In genomic region chr14:51922624-51923023, GRCh38 we compare ENCODE assay signal across 14 cellular contexts.
DNase-seq lines count a peak whose midpoint lies in the region; ATAC-seq and TF ChIP-seq lines count a peak whose summit lies in the region.
"Had no signal": no experiment of that assay in that cellular context is flagged by ENCODE, and none has a peak within 500 bp of the region (broad histone marks: within the 10 kb centered on the region; RNA-seq: fewer than 3 reads in every experiment).

No MANE protein-coding gene starts in this region.

- 42% methylated on average over 6 of the region's 6 CpGs for WGBS in esophagus muscularis mucosa

- ATAC-seq in thoracic aorta (ENCODE audit: insufficient number of reproducible peaks, low FRiP score, low read depth) (no peak), GM19463 (IDR thresholded peaks at IDR 0.05; ENCODE audit: unreplicated experiment) (no peak)
- ATAC-seq: pancreas had no signal

- peaks cover 0 to 4% (median 0%) of the 10 kb centered on the region in 4 donors for H3K4me1 ChIP-seq in esophagus muscularis mucosa
- H3K4me1 ChIP-seq in thoracic aorta (ENCODE audit: control insufficient read depth in 1 of 2, low read depth in 2 of 2), result peaks cover 0 to 4% of the 10 kb centered on the region in 2 donors
- H3K4me1 ChIP-seq: pancreas had no signal

- H3K36me3 ChIP-seq in esophagus muscularis mucosa (no peaks in the 10 kb centered on the region), thoracic aorta (no peaks in the 10 kb centered on the region)
- H3K36me3 ChIP-seq: pancreas had no signal

- no peaks in the 10 kb centered on the region for H3K27me3 Mint-ChIP-seq in activated T-cell treated with anti-CD3 and anti-CD28 coated beads, Interleukin-2, amount 50 U/mL, for 24 hours
- H3K27me3 Mint-ChIP-seq in mesothelial cell of epicardium (ENCODE audit: low read depth), result no peaks in the 10 kb centered on the region

- no peak overlapping the region for H3K4me3 Mint-ChIP-seq in activated T-cell treated with anti-CD3 and anti-CD28 coated beads, Interleukin-2, amount 50 U/mL, for 24 hours
- peak overlapping the region; percentile 20 for H3K4me3 Mint-ChIP-seq in mesothelial cell of epicardium
- H3K4me3 Mint-ChIP-seq: activated T-helper 1 cell treated with anti-CD3 and anti-CD28 coated beads, Interleukin-12 subunit alpha, Interleukin-12 subunit beta, Interleukin-2, Interleukin-4 antibody, amounts not matched to agents 30 ng/mL and 10 ng/mL and 1 ng/mL, durations not matched to agents 14 hours and 24 hours and 36 hours had no signal

- no peak for TF ChIP-seq CTCF in esophagus muscularis mucosa (IDR thresholded peaks at IDR 0.05)
- TF ChIP-seq CTCF in mesothelial cell of epicardium (IDR thresholded peaks at IDR 0.05; ENCODE audit: unreplicated experiment), result no peak
- no peak for TF ChIP-seq CTCF in thoracic aorta (IDR thresholded peaks at IDR 0.05)

- peak overlapping the region; percentile 42 for H3K27ac Mint-ChIP-seq in activated T-cell treated with anti-CD3 and anti-CD28 coated beads, Interleukin-2, amount 50 U/mL, for 24 hours
- H3K27ac Mint-ChIP-seq in mesothelial cell of epicardium, result peak overlapping the region; percentile 92
- H3K27ac Mint-ChIP-seq: activated T-helper 1 cell treated with anti-CD3 and anti-CD28 coated beads, Interleukin-12 subunit alpha, Interleukin-12 subunit beta, Interleukin-2, Interleukin-4 antibody, amounts not matched to agents 30 ng/mL and 10 ng/mL and 1 ng/mL, durations not matched to agents 14 hours and 24 hours and 36 hours had no signal

- H3K27ac ChIP-seq in esophagus muscularis mucosa (replicated peaks in 1 of 4) (peak overlapping the region in 3 of 4 donors; percentile 5 to 51 (median 47)), thoracic aorta (no peak overlapping the region)
- H3K27ac ChIP-seq: KMS-11, pancreas had no signal

- TF ChIP-seq POLR2A in esophagus muscularis mucosa (IDR thresholded peaks at IDR 0.05; ENCODE audit: low read depth), result no peak

- H3K9me3 Mint-ChIP-seq in activated T-cell treated with anti-CD3 and anti-CD28 coated beads, Interleukin-2, amount 50 U/mL, for 24 hours, result no peaks in the 10 kb centered on the region
- H3K9me3 Mint-ChIP-seq in mesothelial cell of epicardium, result no peaks in the 10 kb centered on the region
- H3K9me3 Mint-ChIP-seq: activated T-helper 1 cell treated with anti-CD3 and anti-CD28 coated beads, Interleukin-12 subunit alpha, Interleukin-12 subunit beta, Interleukin-2, Interleukin-4 antibody, amounts not matched to agents 30 ng/mL and 10 ng/mL and 1 ng/mL, durations not matched to agents 14 hours and 24 hours and 36 hours had no signal

- no peak overlapping the region for H3K4me3 ChIP-seq in esophagus muscularis mucosa
- H3K4me3 ChIP-seq in thoracic aorta, result peak overlapping the region; percentile 1
- H3K4me3 ChIP-seq: pancreas had no signal

- intact Hi-C loops in esophagus muscularis mucosa (cut with DNase I), result no loop called here

- TF ChIP-seq EP300 in esophagus muscularis mucosa (IDR thresholded peaks at IDR 0.05), result no peak

- H3K27me3 ChIP-seq in esophagus muscularis mucosa (no peaks in the 10 kb centered on the region), thoracic aorta (replicated peaks; ENCODE audit: insufficient read depth) (no peaks in the 10 kb centered on the region)
- H3K27me3 ChIP-seq: pancreas had no signal

- H3K9me3 ChIP-seq in esophagus muscularis mucosa, result no peaks in the 10 kb centered on the region
- H3K9me3 ChIP-seq in thoracic aorta, result no peaks in the 10 kb centered on the region
- H3K9me3 ChIP-seq: pancreas had no signal

- H3K36me3 Mint-ChIP-seq in activated T-cell treated with anti-CD3 and anti-CD28 coated beads, Interleukin-2, amount 50 U/mL, for 24 hours (ENCODE audit: low read depth), result peaks cover 61% of the 10 kb centered on the region
- H3K36me3 Mint-ChIP-seq in mesothelial cell of epicardium, result no peaks in the 10 kb centered on the region

- DNase-seq in activated T-cell treated with anti-CD3 and anti-CD28 coated beads, Interleukin-2, amount 50 U/mL, for 24 hours, result no peak
- DNase-seq in activated T-cell treated with anti-CD3 and anti-CD28 coated beads, Interleukin-2, amount 50 U/mL, for 48 hours, result no peak
- DNase-seq in esophagus muscularis mucosa (ENCODE audit: extremely low spot score) (no peak), mesothelial cell of epicardium (ENCODE audit: low spot score in 2 of 2, unreplicated experiment in 2 of 2) (no peak), thoracic aorta (ENCODE audit: low spot score) (no peak), HT-29 (ENCODE audit: low spot score) (no peak), SW 1271 (lab: John Stamatoyannopoulos, UW) (no peak)
- DNase-seq: NCI-H345, pancreas, RPMI8226, trophoblast cell had no signal

- peaks cover 57% of the 10 kb centered on the region for H3K4me1 Mint-ChIP-seq in activated T-cell treated with anti-CD3 and anti-CD28 coated beads, Interleukin-2, amount 50 U/mL, for 24 hours (ENCODE audit: low read depth)
- peaks cover 11% of the 10 kb centered on the region for H3K4me1 Mint-ChIP-seq in mesothelial cell of epicardium

Comparison
In these comparisons a context has a peak if more than half of its experiments do, and no peak if none do; other contexts are left out.
1. H3K27ac ChIP-seq: peak in esophagus muscularis mucosa (3 of 4); none in thoracic aorta (0 of 2).